21 cellular contexts compared by ENCODE assay signal in the genomic region with DNA sequence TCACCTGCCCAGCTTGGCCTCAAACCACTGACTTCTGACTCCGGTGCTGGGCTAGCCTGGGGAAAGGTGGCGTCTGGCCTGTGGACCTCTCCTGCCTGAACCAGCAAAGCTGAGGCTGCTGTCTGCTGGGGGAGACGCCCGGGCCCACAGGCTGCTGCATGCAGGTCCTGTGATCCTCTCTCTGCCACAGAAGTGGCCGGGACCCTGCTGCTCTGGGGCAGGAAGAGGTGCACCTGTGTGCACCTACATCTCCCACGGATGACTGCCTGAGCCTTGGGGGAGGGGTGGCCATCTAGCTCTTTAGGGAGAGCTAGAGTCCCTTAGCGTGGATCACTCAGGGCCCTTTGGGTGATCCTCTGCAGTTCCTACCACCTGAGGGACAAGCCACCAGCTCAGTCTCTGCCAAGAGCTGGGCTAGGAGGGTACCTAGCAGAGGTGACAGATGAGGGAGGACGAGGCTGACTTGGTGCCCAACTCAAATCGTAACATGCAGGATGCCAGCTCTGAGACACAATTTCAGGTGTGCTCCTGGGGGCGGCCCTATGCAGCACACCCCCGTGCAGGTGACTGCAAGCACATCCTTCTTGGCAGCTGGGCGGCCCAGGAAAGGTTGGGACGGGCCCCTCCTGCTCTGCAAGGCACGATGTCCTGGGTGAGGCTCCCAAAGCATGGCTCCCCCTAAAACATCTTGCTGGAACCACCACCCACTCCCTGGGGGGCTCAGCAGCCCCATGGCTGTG. TPM values are rescaled to one million over a fixed set of nuclear protein-coding genes. Genes with fewer than 3 reads are reported as not detected.
DNase-seq lines count a peak whose midpoint lies in the region; ATAC-seq lines count a peak whose summit lies in the region.
"Had no signal": no experiment of that assay in that cellular context is flagged by ENCODE, and none has a peak within 500 bp of the region (broad histone marks: within the 10 kb centered on the region; RNA-seq: fewer than 3 reads in every experiment).

No MANE protein-coding gene starts in this region.

- H3K4me2 ChIP-seq in BLaER1 treated with 17β-estradiol and CSF1 and Interleukin-3, amounts not matched to agents 10 nM and 100 nM = peak overlapping the region; percentile 73 to 98 (median 91)
- no peak overlapping the region for H3K4me2 ChIP-seq in Karpas-422 (ENCODE audit: low read depth, low read length, poor library complexity, severe bottlenecking)
- H3K4me2 ChIP-seq: hepatocyte had no signal

- H4K20me1 ChIP-seq in BLaER1 treated with 17β-estradiol and CSF1 and Interleukin-3, amounts not matched to agents 10 nM and 100 nM = peaks cover 29 to 93% (median 77%) of the 10 kb centered on the region in 11 experiments; a peak in 21 of 22 replicates
- no peaks in the 10 kb centered on the region for H4K20me1 ChIP-seq in Karpas-422 (ENCODE audit: insufficient read depth, low read depth, low read length)

- peak overlapping the region; percentile 5 to 73 (median 48); a peak in 19 of 22 replicates for H3K9ac ChIP-seq in BLaER1 treated with 17β-estradiol and CSF1 and Interleukin-3, amounts not matched to agents 10 nM and 100 nM
- H3K9ac ChIP-seq in Karpas-422 (ENCODE audit: low read length) = no peak overlapping the region; the same call in 1 of the 2 replicates

- H3K4me1 ChIP-seq in BLaER1 treated with 17β-estradiol and CSF1 and Interleukin-3, amounts not matched to agents 10 nM and 100 nM = peaks cover 52 to 78% (median 69%) of the 10 kb centered on the region in 10 experiments
- H3K4me1 ChIP-seq in Karpas-422 (ENCODE audit: low read length) = peaks cover 20% of the 10 kb centered on the region
- H3K4me1 ChIP-seq: Caco-2, upper lobe of left lung had no signal

- no peak overlapping the region for H2AFZ ChIP-seq in Karpas-422 (ENCODE audit: low read length)
- H2AFZ ChIP-seq: hepatocyte had no signal

- H3K4me1 Mint-ChIP-seq in memory B cell = peaks cover 18% of the 10 kb centered on the region

- H3K4me3 ChIP-seq in BLaER1 treated with 17β-estradiol and CSF1 and Interleukin-3, amounts not matched to agents 10 nM and 100 nM = peak overlapping the region in 8 of 10 experiments; percentile 7 to 43 (median 27); a peak in 11 of 20 replicates
- no peak overlapping the region for H3K4me3 ChIP-seq in Karpas-422 (ENCODE audit: low read length)
- H3K4me3 ChIP-seq: hepatocyte, skin epidermis, upper lobe of left lung had no signal

- H3K36me3 Mint-ChIP-seq in memory B cell = peaks cover 30% of the 10 kb centered on the region

- H3K27ac Mint-ChIP-seq in memory B cell = peak overlapping the region; percentile 92

- no peaks in the 10 kb centered on the region for H3K9me2 ChIP-seq in Karpas-422 (replicated peaks; ENCODE audit: insufficient read depth, low read length)

- no peaks in the 10 kb centered on the region for H3K27me3 ChIP-seq in BLaER1 treated with 17β-estradiol and CSF1 and Interleukin-3, amounts not matched to agents 10 nM and 100 nM
- no peaks in the 10 kb centered on the region for H3K27me3 ChIP-seq in Karpas-422 (ENCODE audit: low read length)
- H3K27me3 ChIP-seq: brain microvascular endothelial cell, hepatocyte, upper lobe of left lung had no signal

- peak overlapping the region in 10 of 11 experiments; percentile 8 to 79 (median 71); a peak in 18 of 22 replicates for H3K27ac ChIP-seq in BLaER1 treated with 17β-estradiol and CSF1 and Interleukin-3, amounts not matched to agents 10 nM and 100 nM
- peak overlapping the region; percentile 12; the same call in 1 of the 2 replicates for H3K27ac ChIP-seq in Karpas-422 (ENCODE audit: low read length)
- H3K27ac ChIP-seq: brain microvascular endothelial cell, hepatocyte, skin epidermis, upper lobe of left lung had no signal

- H3K4me3 Mint-ChIP-seq in memory B cell = peak overlapping the region; percentile 51
- H3K4me3 Mint-ChIP-seq: H9 had no signal

- 0 out of 2 replicates have a peak, but pooled peaks cover 3% of the 10 kb centered on the region for H3K79me2 ChIP-seq in Karpas-422 (ENCODE audit: low read length)

- H3K36me3 ChIP-seq in BLaER1 treated with 17β-estradiol and CSF1 and Interleukin-3, amounts not matched to agents 10 nM and 100 nM = peaks cover 41 to 73% (median 55%) of the 10 kb centered on the region in 11 experiments
- peaks cover 11% of the 10 kb centered on the region for H3K36me3 ChIP-seq in Karpas-422 (ENCODE audit: insufficient read depth, low read length)

- H3K27me3 Mint-ChIP-seq in memory B cell = no peaks in the 10 kb centered on the region

- no peaks in the 10 kb centered on the region for H3K9me3 Mint-ChIP-seq in memory B cell

- H3K9me3 ChIP-seq in BLaER1 treated with 17β-estradiol and CSF1 and Interleukin-3, amounts not matched to agents 10 nM and 100 nM (replicated peaks in 1 of 11) = no peaks in the 10 kb centered on the region
- H3K9me3 ChIP-seq in Karpas-422 (ENCODE audit: low read length) = no peaks in the 10 kb centered on the region
- H3K9me3 ChIP-seq: Caco-2, upper lobe of left lung had no signal

- DNase-seq in Karpas-422 (no peak), memory B cell (ENCODE audit: low spot score in 2 of 2) (no peak), pons (ENCODE audit: low spot score) (no peak), NCI-H82 treated with DMSO at 0.1 percent for 48 hours (lab: John Stamatoyannopoulos, UW; ENCODE audit: unreplicated experiment) (no peak)
- DNase-seq: activated CD4-positive, alpha-beta T cell treated with anti-CD3 and anti-CD28 coated beads for 48 hours; activated naive CD4-positive, alpha-beta T cell treated with anti-CD3 and anti-CD28 coated beads, Interleukin-2, amount 50 U/mL, for 16 hours; brain microvascular endothelial cell; Caco-2; H9; KG1; left cardiac atrium; NCI-H226; SHP77 treated with DMSO at 0.1 percent for 48 hours; T-helper 9 cell; upper lobe of left lung had no signal

- peak; percentile 25 for ATAC-seq in GM21390 (IDR thresholded peaks at IDR 0.05; ENCODE audit: unreplicated experiment)
- peak; percentile 7 for ATAC-seq in memory B cell (ENCODE audit: low read depth)
- no peak for ATAC-seq in HG03039 (IDR thresholded peaks at IDR 0.05; ENCODE audit: unreplicated experiment)
- no peak for ATAC-seq in GM21515 (IDR thresholded peaks at IDR 0.05; ENCODE audit: unreplicated experiment)
- ATAC-seq: left cardiac atrium had no signal

RNA-seq across cellular contexts. Expression of gene LETM1, which starts 22.5 kb away (rescaled TPM):
- 25.2 and 75.1 TPM in 2 replicates for total RNA-seq in Karpas-422 (2014; rRNA removed; shearing (Covaris generic); ENCODE audit: low replicate concordance)

RNA-seq across cellular contexts. Expression of gene NSD2, which starts 37.7 kb away (rescaled TPM):
- total RNA-seq in Karpas-422 (2014; rRNA removed; shearing (Covaris generic); ENCODE audit: low replicate concordance) = 54.9 and 64.9 TPM in 2 replicates

RNA-seq across cellular contexts. Expression of gene FGFR3, which starts 40.4 kb away (rescaled TPM):
- not detected in 2 replicates for total RNA-seq in Karpas-422 (2014; rRNA removed; shearing (Covaris generic); ENCODE audit: low replicate concordance)

Comparison
In these comparisons a context has a peak if more than half of its experiments do, and no peak if none do; other contexts are left out.
1. ATAC-seq: peak in GM21390 (single experiment) and memory B cell (single experiment); none in HG03039 (single experiment) and GM21515 (single experiment).